In the genomic region with DNA sequence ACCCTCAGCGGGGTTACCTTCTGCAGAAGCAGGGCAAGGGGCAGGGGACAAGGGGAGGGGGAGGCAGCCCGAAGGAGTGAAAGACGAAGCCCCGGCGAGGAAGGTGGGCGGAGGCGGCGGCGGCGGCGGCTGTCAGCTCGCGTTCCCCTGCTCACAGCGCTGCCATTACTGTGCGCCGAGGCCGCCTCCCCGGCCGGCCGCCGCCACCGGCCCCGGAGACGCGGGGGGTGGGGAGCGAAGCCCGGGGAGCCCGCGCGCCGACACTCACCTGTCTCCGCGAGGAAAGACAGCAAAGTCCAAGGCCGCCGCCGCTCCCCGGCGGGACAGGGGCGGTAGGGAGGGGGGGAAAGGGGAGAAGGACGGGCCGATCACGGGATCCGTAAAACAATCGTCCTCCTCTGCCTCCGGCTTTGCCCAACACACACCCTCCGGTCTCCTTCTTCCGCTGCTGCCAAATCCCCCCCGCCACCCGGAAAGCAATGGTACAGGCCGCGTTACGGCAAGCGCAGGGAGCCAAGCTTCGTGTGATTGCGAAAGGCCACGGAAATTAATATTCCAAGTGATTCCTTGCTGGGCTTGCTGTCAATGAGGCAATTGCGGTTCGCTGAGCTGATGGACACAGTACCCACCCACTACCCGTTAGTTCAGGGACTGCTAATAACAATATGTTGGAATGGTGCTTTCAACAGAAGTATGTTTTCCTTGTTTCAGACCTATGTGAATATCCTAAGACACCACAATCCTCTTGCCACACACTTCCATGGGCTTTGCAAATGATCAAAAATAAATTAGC, we compare ENCODE assay signal across 8 cellular contexts. TPM values are rescaled to one million over a fixed set of nuclear protein-coding genes. Genes with fewer than 3 reads are reported as not detected.
DNase-seq lines count a peak whose midpoint lies in the region; ATAC-seq and TF ChIP-seq lines count a peak whose summit lies in the region.

A gene (minus strand): TSS at position 180 of the 793 bp plus-strand sequence. CDS start 19,024 bp downstream, outside the sequence.

- TF ChIP-seq CTCF in BE2C (IDR thresholded peaks at IDR 0.05; ENCODE audit: low read depth, low read length) (no peak), colonic mucosa (IDR thresholded peaks at IDR 0.05) (no peak)

- H3K4me1 ChIP-seq in BE2C (no peaks in the 10 kb centered on the region), colonic mucosa (peaks cover 8% of the 10 kb centered on the region)

- H3K27ac ChIP-seq in colonic mucosa (peak within 1 kb of the TSS; percentile 95), layer of hippocampus (ENCODE audit: low read depth, low read length) (peak within 1 kb of the TSS; percentile 95)

- H3K4me3 ChIP-seq in BE2C (ENCODE audit: low read depth, low read length), result peak within 1 kb of the TSS; percentile 80
- peak within 1 kb of the TSS; percentile 89 for H3K4me3 ChIP-seq in colonic mucosa

- intact Hi-C loops in colonic mucosa (cut with DNase I), result no loop called here

- H3K36me3 ChIP-seq in BE2C (no peaks in the 10 kb centered on the region), colonic mucosa (no peaks in the 10 kb centered on the region)

- DNase-seq in BE2C (peak; percentile 87), GM19240 (ENCODE audit: insufficient read length, low spot score) (peak; percentile 78), NCI-H524 (lab: John Stamatoyannopoulos, UW) (peak; percentile 54 to 75), colonic mucosa (peak; percentile 95)
- DNase-seq in activated CD4-positive, alpha-beta T cell treated with anti-CD3 and anti-CD28 coated beads for 48 hours, result peak; percentile 95
- DNase-seq in stimulated activated CD4-positive, alpha-beta T cell treated with anti-CD3 and anti-CD28 coated beads, Interleukin-1b, Interleukin-23, amount 100 ng/mL, for 24 hours (ENCODE audit: low read depth in 4 of 4, low spot score in 1 of 4), result peak; percentile 76 to 87 (median 80)

- no peaks in the 10 kb centered on the region for H3K27me3 ChIP-seq in BE2C
- no peaks in the 10 kb centered on the region for H3K27me3 ChIP-seq in colonic mucosa
- H3K27me3 ChIP-seq in layer of hippocampus (ENCODE audit: control insufficient read depth, insufficient read depth, low read length), result no peaks in the 10 kb centered on the region

- peak within 1 kb of the TSS; percentile 81 to 89 for H3K9ac ChIP-seq in colonic mucosa (ENCODE audit: low read depth in 2 of 2, low read length in 2 of 2)

- H3K9me3 ChIP-seq in BE2C, result no peaks in the 10 kb centered on the region
- H3K9me3 ChIP-seq in colonic mucosa, result no peaks in the 10 kb centered on the region

- ATAC-seq in HG03457 (IDR thresholded peaks at IDR 0.05; ENCODE audit: unreplicated experiment), result peak; percentile 81

RNA-seq across cellular contexts. Expression of the gene that starts here (rescaled TPM):
- 21.4 TPM for polyA plus RNA-seq in BE2C (2012; ENCODE audit: insufficient read depth, insufficient read length, low read depth)
- 10 to 100 TPM; 26.3 to 27.4 TPM for total RNA-seq in colonic mucosa

Comparison
In these comparisons a context has a peak if more than half of its experiments do, and no peak if none do; other contexts are left out.
1. Peak in every context shown above with its lines: DNase-seq, ATAC-seq, H3K4me3 ChIP-seq and H3K27ac ChIP-seq.